ENCODE assay signal across 19 cellular contexts in the genomic region with DNA sequence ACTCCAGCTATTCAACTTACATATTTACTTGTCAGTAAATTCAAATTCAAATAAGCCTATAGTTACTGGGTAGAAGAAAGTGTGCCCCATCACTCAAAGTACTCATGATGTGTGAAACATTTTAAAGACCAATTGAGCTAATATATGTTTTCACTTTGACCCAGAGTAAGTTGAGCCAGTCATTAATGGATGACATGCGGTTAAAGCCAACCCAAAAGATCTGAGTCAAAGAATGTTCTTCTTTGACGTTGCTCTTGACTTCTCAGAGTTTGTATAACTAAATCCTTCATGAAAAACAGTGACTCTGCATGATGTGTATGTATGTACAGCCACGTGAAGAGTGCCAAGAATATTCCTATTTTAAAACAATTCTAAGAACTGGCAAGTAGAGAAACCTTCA.
DNase-seq lines count a peak whose midpoint lies in the region; ATAC-seq and FAIRE-seq lines count a peak whose summit lies in the region.
"Had no signal": no experiment of that assay in that cellular context is flagged by ENCODE, and none has a peak within 500 bp of the region (broad histone marks: within the 10 kb centered on the region; RNA-seq: fewer than 3 reads in every experiment).

No MANE protein-coding gene starts in this region.

- DNase-seq in GM18507 (ENCODE audit: extremely low spot score, insufficient read length, low read depth) (no peak), iris pigment epithelial cell (ENCODE audit: low read depth) (peak; percentile 54), NCI-H1436 treated with DMSO at 0.1 percent for 48 hours (lab: John Stamatoyannopoulos, UW) (no peak), HK-2 (ENCODE audit: unreplicated experiment) (no peak), NCI-H446 treated with DMSO at 0.1 percent for 48 hours (lab: John Stamatoyannopoulos, UW) (no peak), mesenteric fat pad (ENCODE audit: low spot score) (no peak)
- DNase-seq: activated CD4-positive, alpha-beta memory T cell treated with anti-CD3 and anti-CD28 coated beads for 36 hours; activated CD4-positive, CD25-positive, alpha-beta regulatory T cell; CD4-positive, CD25-positive, alpha-beta regulatory T cell; cortex of kidney; NCI-H1048; NCI-H2081 treated with DMSO at 0.1 percent for 48 hours; NCI-H510A; nephron progenitor cell; T-helper 9 cell had no signal

- peak; percentile 50 for ATAC-seq in GM21717 (IDR thresholded peaks at IDR 0.05; ENCODE audit: unreplicated experiment)
- ATAC-seq in HG03439 (IDR thresholded peaks at IDR 0.05; ENCODE audit: unreplicated experiment), result peak; percentile 78
- ATAC-seq: left lobe of liver; stimulated activated effector memory CD8-positive, alpha-beta T cell treated with anti-CD3 and anti-CD28 coated beads, Interleukin-12 subunit alpha, Interleukin-12 subunit beta, amount 100 ng/mL, for 72 hours had no signal

- FAIRE-seq in GM18507 (lab: Jason Lieb, UNC), result peak; percentile 45
